18 cellular contexts compared by ENCODE assay signal in the genomic region with DNA sequence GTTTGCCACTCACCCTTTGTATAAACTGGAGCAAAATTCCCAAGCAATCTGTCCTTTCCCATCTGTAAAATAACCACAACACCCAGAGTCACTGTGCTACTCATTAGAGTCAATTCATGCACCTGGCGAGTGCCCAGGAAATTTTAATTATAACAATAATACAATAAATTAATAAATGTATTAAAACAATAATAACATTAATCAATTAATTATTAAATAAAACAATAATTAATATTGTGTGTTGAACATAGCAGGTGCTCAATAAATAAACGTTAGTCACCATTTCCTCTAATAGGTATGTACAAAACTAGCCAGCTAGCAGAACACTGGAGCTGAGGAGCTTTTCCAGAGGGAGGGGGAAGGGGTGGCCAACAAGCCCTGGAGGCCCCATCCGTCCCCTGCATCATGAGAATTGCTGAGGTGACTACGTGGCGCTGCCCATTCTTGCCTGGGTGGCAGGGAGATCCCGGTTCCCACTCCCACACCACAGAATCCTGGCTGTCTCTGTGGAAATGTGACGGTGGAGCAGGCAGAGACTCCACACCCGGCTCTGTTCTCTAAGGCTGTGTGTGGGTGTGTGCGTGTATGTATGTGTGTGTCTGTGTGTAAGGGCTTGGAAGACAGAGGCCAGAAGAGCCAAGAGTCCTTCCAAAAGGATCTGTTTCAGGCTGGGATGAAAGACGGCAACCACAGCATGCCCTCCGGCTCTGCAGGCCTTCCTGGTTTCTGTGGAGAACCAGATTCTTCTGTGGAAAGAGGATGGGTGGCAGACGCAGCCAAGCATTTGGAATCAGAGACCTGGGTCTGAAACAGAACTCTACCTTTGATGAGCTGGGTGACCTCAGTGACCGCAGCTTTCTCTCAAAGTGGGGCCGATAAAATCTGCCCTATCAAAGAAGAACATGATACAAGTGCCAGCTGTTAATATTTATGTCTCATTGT. TPM values are rescaled to one million over a fixed set of nuclear protein-coding genes. Genes with fewer than 3 reads are reported as not detected.
DNase-seq lines count a peak whose midpoint lies in the region; ATAC-seq and TF ChIP-seq lines count a peak whose summit lies in the region.
"Had no signal": no experiment of that assay in that cellular context is flagged by ENCODE, and none has a peak within 500 bp of the region (broad histone marks: within the 10 kb centered on the region; RNA-seq: fewer than 3 reads in every experiment).

No MANE protein-coding gene starts in this region.

- no peaks in the 10 kb centered on the region for H3K27me3 ChIP-seq in GM23248 (replicated peaks; ENCODE audit: insufficient read depth)
- H3K27me3 ChIP-seq in SK-N-SH (ENCODE audit: insufficient read depth): no peaks in the 10 kb centered on the region
- H3K27me3 ChIP-seq in neuronal stem cell (ENCODE audit: control insufficient read depth in 3 of 3, insufficient read depth in 3 of 3, low read depth in 1 of 3, low read length in 3 of 3): peaks cover 0 to 10% (median 0%) of the 10 kb centered on the region in 3 experiments
- H3K27me3 ChIP-seq: adrenal gland, BLaER1, gastroesophageal sphincter had no signal

- no peak overlapping the region for H3K9ac ChIP-seq in GM23248
- H3K9ac ChIP-seq in SK-N-SH: no peak overlapping the region
- H3K9ac ChIP-seq in neuronal stem cell (ENCODE audit: low read depth, low read length, poor library complexity): no peak overlapping the region
- H3K9ac ChIP-seq: BLaER1 had no signal

- H3K14ac ChIP-seq in neuronal stem cell (ENCODE audit: low read length): peak overlapping the region; percentile 77

- H2AFZ ChIP-seq in GM23248 (peak overlapping the region; percentile 26; the same call in 1 of the 2 replicates), SK-N-SH (ENCODE audit: low read depth) (no peak overlapping the region), neuronal stem cell (ENCODE audit: low read length) (no peak overlapping the region)

- in situ Hi-C loops in GM23248 (cut with MboI): no loop called here

- no peak overlapping the region for H3K4me2 ChIP-seq in GM23248 (ENCODE audit: unreplicated experiment)
- H3K4me2 ChIP-seq in SK-N-SH: no peak overlapping the region
- H3K4me2 ChIP-seq in neuronal stem cell (ENCODE audit: insufficient read depth, low read length, poor library complexity, severe bottlenecking): no peak overlapping the region

- DNase-seq in GM23248 (peak; percentile 47), SK-N-SH (peak; percentile 61), fibroblast of gingiva (ENCODE audit: low read depth) (peak; percentile 46), neuronal stem cell (ENCODE audit: low spot score) (no peak), hippocampal formation (lab: John Stamatoyannopoulos, UW) (no peak), DMS79 (lab: John Stamatoyannopoulos, UW) (no peak)
- DNase-seq: activated CD4-positive, alpha-beta T cell treated with anti-CD3 and anti-CD28 coated beads, Interleukin-2, amount 10 ng/mL, durations not matched to agents 7 days and 5 days; activated T-cell treated with anti-CD3 and anti-CD28 coated beads, Interleukin-2, amount 50 U/mL, for 72 hours; adrenal gland; NCI-H1092 treated with DMSO at 0.1 percent for 48 hours; NCI-H526; stimulated activated CD4-positive, alpha-beta T cell treated with anti-CD3 and anti-CD28 coated beads, Interleukin-4, amount 100 ng/mL, for 1 hour; T-helper 9 cell had no signal

- TF ChIP-seq RAD21 in SK-N-SH (IDR thresholded peaks at IDR 0.05; ENCODE audit: low read length): no peak; the same call in 1 of the 2 replicates

- H3K4me1 ChIP-seq in GM23248 (ENCODE audit: insufficient read depth): no peaks in the 10 kb centered on the region
- H3K4me1 ChIP-seq in SK-N-SH (ENCODE audit: control insufficient read depth in 1 of 2, insufficient read depth in 2 of 2, low read depth in 1 of 2, low read length in 1 of 2): peaks cover 0 to 24% of the 10 kb centered on the region in 2 experiments; a peak in 2 of 4 replicates
- H3K4me1 ChIP-seq in neuronal stem cell (ENCODE audit: control insufficient read depth in 2 of 2, insufficient read depth in 1 of 2, low read depth in 1 of 2, low read length in 2 of 2): no peaks in the 10 kb centered on the region
- H3K4me1 ChIP-seq: adrenal gland, gastroesophageal sphincter had no signal

- H2BK12ac ChIP-seq in neuronal stem cell (ENCODE audit: low read length): no peak overlapping the region

- H4K20me1 ChIP-seq in GM23248 (ENCODE audit: insufficient read depth) (no peaks in the 10 kb centered on the region), SK-N-SH (ENCODE audit: insufficient read depth) (no peaks in the 10 kb centered on the region)
- H4K20me1 ChIP-seq: BLaER1 had no signal

- peak overlapping the region; percentile 22 for H3K23ac ChIP-seq in neuronal stem cell (ENCODE audit: low read depth, low read length, poor library complexity)

- H3K9me2 ChIP-seq in GM23248 (ENCODE audit: insufficient read depth) (no peaks in the 10 kb centered on the region), SK-N-SH (no peaks in the 10 kb centered on the region)

- 48 to 51% methylated on average over 14 of the region's 14 CpGs for WGBS in GM23248 (ENCODE audit: low coverage in 1 of 2, low lambda C conversion rate in 2 of 2, missing lambda C conversion rate in 2 of 2), 2 experiments
- 63% methylated on average over 14 of the region's 14 CpGs for WGBS in SK-N-SH (ENCODE audit: low lambda C conversion rate)
- no CpG with 5 or more reads among the region's 14 CpGs for WGBS in neuronal stem cell (ENCODE audit: extremely low coverage in 2 of 2, insufficient read length in 2 of 2, insufficient replicate concordance in 1 of 2), 2 donors

- H2AK5ac ChIP-seq in neuronal stem cell (ENCODE audit: low read depth, low read length): no peak overlapping the region

- H3K9me3 ChIP-seq in GM23248 (ENCODE audit: low read depth): no peaks in the 10 kb centered on the region
- no peaks in the 10 kb centered on the region for H3K9me3 ChIP-seq in SK-N-SH
- H3K9me3 ChIP-seq in neuronal stem cell (replicated peaks in 1 of 2; ENCODE audit: control insufficient read depth in 2 of 2, insufficient read depth in 1 of 2, low read depth in 1 of 2, low read length in 2 of 2): peaks cover 2 to 4% of the 10 kb centered on the region in 2 donors
- H3K9me3 ChIP-seq: adrenal gland, gastroesophageal sphincter had no signal

- H3K4me3 ChIP-seq in GM23248: no peak overlapping the region
- H3K4me3 ChIP-seq in SK-N-SH (ENCODE audit: low read depth in 2 of 2, low read length in 1 of 2): no peak overlapping the region
- H3K4me3 ChIP-seq in neuronal stem cell (ENCODE audit: low read length in 2 of 2): peak overlapping the region in 1 of 2 donors; percentile 35
- H3K4me3 ChIP-seq: adrenal gland, BLaER1, gastroesophageal sphincter had no signal

- H4K91ac ChIP-seq in neuronal stem cell (ENCODE audit: low read depth, low read length, poor library complexity): no peak overlapping the region

- no peaks in the 10 kb centered on the region for H3F3A ChIP-seq in GM23248 (ENCODE audit: insufficient read depth)
- no peaks in the 10 kb centered on the region for H3F3A ChIP-seq in SK-N-SH (replicated peaks; ENCODE audit: insufficient read depth)

- POLR2A ChIA-PET in SK-N-SH (lab: Yijun Ruan, JAX): interaction anchor here (1.7 kb wide), 1 partner anchor 19 kb away, joined by 4 read pairs; the partner anchor contains the start of gene EZR

- H2BK15ac ChIP-seq in neuronal stem cell (ENCODE audit: low read length): no peak overlapping the region

- no peak overlapping the region for H3K27ac ChIP-seq in GM23248
- peak overlapping the region in 1 of 2 experiments; percentile 67; a peak in 2 of 4 replicates for H3K27ac ChIP-seq in SK-N-SH (ENCODE audit: low read depth in 2 of 2, low read length in 1 of 2)
- H3K27ac ChIP-seq in neuronal stem cell (replicated peaks; ENCODE audit: low read length): no peak overlapping the region
- H3K27ac ChIP-seq: adrenal gland, BLaER1, gastroesophageal sphincter had no signal

- H3K36me3 ChIP-seq in GM23248 (ENCODE audit: low read depth): no peaks in the 10 kb centered on the region
- H3K36me3 ChIP-seq in SK-N-SH (replicated peaks in 1 of 2; ENCODE audit: control insufficient read depth in 1 of 2, insufficient read depth in 2 of 2, low read length in 1 of 2): no peaks in the 10 kb centered on the region
- H3K36me3 ChIP-seq in neuronal stem cell (replicated peaks in 1 of 2; ENCODE audit: control insufficient read depth in 2 of 2, insufficient read depth in 2 of 2, low read length in 2 of 2): no peaks in the 10 kb centered on the region
- H3K36me3 ChIP-seq: adrenal gland, BLaER1, gastroesophageal sphincter had no signal

- no peak overlapping the region for H4K8ac ChIP-seq in neuronal stem cell (ENCODE audit: low read depth, low read length)

- H3K79me2 ChIP-seq in GM23248 (ENCODE audit: insufficient read depth) (no peaks in the 10 kb centered on the region), SK-N-SH (ENCODE audit: insufficient read depth) (no peaks in the 10 kb centered on the region)

- CTCF ChIA-PET in SK-N-SH (lab: Yijun Ruan, JAX): interaction anchor here (0.6 to 1.1 kb wide), 3 partner anchors 38 to 1568 kb away, joined by 3 to 4 read pairs (median 3); no protein-coding TSS in a partner anchor

- H3K18ac ChIP-seq in neuronal stem cell (ENCODE audit: low read length): peak overlapping the region; percentile 0

- ATAC-seq in HG03097 (IDR thresholded peaks at IDR 0.05; ENCODE audit: low FRiP score, unreplicated experiment) (no peak), HG02763 (IDR thresholded peaks at IDR 0.05; ENCODE audit: unreplicated experiment) (no peak)
- ATAC-seq: activated T-cell treated with anti-CD3 and anti-CD28 coated beads, Interleukin-2, amount 50 U/mL, for 72 hours; gastroesophageal sphincter; HepG2 had no signal

- H2BK5ac ChIP-seq in neuronal stem cell (ENCODE audit: low read length): no peak overlapping the region

- no peak overlapping the region for H2BK120ac ChIP-seq in neuronal stem cell (ENCODE audit: low read depth, low read length)

- no peaks in the 10 kb centered on the region for H3K79me1 ChIP-seq in neuronal stem cell (ENCODE audit: low read depth, low read length)

- TF ChIP-seq CTCF in SK-N-SH (IDR thresholded peaks at IDR 0.05): no peak

- no peak overlapping the region for H3K4ac ChIP-seq in neuronal stem cell (ENCODE audit: low read length)

- no peak; a peak in 1 of 4 replicates for TF ChIP-seq EP300 in SK-N-SH (IDR thresholded peaks at IDR 0.05; ENCODE audit: borderline replicate concordance in 1 of 2, low read depth in 1 of 2, low read length in 1 of 2)

RNA-seq across cellular contexts. Expression of gene EZR, which starts 18.8 kb away (rescaled TPM):
- 52.4 and 59.4 TPM in 2 replicates for total RNA-seq in GM23248 (2014; rRNA removed; shearing (Covaris generic))
- polyA plus RNA-seq in GM23248 (2016; fragmentation: Nextera tagmentation; extraction: Ambion mirVana) (65.2 and 66.8 TPM in 2 replicates), SK-N-SH (2012; rRNA removed) (84.3 and 92.0 TPM in 2 replicates)
- 62.4 and 69.7 TPM in 2 replicates for polyA plus RNA-seq in SK-N-SH (2012; cell fraction: cytosol; rRNA removed)
- 75.6 and 84.7 TPM in 2 replicates for polyA plus RNA-seq in SK-N-SH (2012; cell fraction: nucleus; rRNA removed)
- 32.4 TPM for polyA plus RNA-seq in neuronal stem cell (2013, experiment 1 of 2)
- 32.9 TPM for polyA plus RNA-seq in neuronal stem cell (2013, experiment 2 of 2)

Comparison
In these comparisons a context has a peak if more than half of its experiments do, and no peak if none do; other contexts are left out.
1. DNase-seq: peak in GM23248 (single experiment), SK-N-SH (single experiment) and fibroblast of gingiva (single experiment); none in neuronal stem cell (single experiment), hippocampal formation (0 of 2) and DMS79 (single experiment).